Comparison of ENCODE assay signal across 10 cellular contexts in genomic region chr15:75068748-75069147, GRCh38.
"Had no signal": no experiment of that assay in that cellular context is flagged by ENCODE, and none has a peak within 500 bp of the region (broad histone marks: within the 10 kb centered on the region; RNA-seq: fewer than 3 reads in every experiment).

No MANE protein-coding gene starts in this region.

- H3K27me3 ChIP-seq: ascending aorta, upper lobe of left lung had no signal

- H3K4me3 Mint-ChIP-seq: activated T-cell treated with anti-CD3 and anti-CD28 coated beads, Interleukin-2, amount 50 U/mL, for 24 hours had no signal

- H3K9me3 Mint-ChIP-seq: activated T-cell treated with anti-CD3 and anti-CD28 coated beads, Interleukin-2, amount 50 U/mL, for 24 hours had no signal

- H3K4me3 ChIP-seq: ascending aorta, esophagus muscularis mucosa, lower lobe of right lung, smooth muscle cell, upper lobe of left lung had no signal

- H3K36me3 ChIP-seq: ascending aorta, esophagus muscularis mucosa, lower lobe of right lung, upper lobe of left lung had no signal

- H3K9me3 ChIP-seq: ascending aorta, lower lobe of right lung, upper lobe of left lung had no signal

- H3K27ac Mint-ChIP-seq: activated T-cell treated with anti-CD3 and anti-CD28 coated beads, Interleukin-2, amount 50 U/mL, for 24 hours had no signal

- DNase-seq: activated gamma-delta T cell treated with Interleukin-2 at 50 U/mL for 16 hours; activated T-cell treated with anti-CD3 and anti-CD28 coated beads, Interleukin-2, amount 50 U/mL, for 24 hours; lower lobe of right lung; midbrain; right cardiac atrium; stimulated activated naive CD4-positive, alpha-beta T cell treated with Interleukin-2 at 50 U/mL for 16 hours had no signal

- H3K27ac ChIP-seq: ascending aorta, esophagus muscularis mucosa, lower lobe of right lung had no signal

- H3K4me2 ChIP-seq: smooth muscle cell had no signal
